8 cellular contexts compared by ENCODE assay signal in the genomic region with DNA sequence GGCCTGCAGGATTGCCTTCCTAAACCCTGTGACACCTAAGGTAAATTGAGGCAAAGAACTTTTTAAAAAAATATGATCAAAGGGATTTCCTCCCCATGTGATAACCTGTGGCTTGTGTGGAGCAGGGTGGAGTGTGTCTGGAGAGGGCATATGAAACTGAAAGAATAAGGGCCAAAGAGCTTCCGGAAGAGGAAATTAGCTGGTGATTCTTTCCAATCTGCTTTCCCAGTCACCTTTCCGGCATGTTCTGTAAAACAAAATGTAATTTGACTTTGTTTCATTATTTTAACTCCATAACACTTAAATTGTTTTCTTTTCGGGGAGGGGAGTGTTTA. TPM values are rescaled to one million over a fixed set of nuclear protein-coding genes. Genes with fewer than 3 reads are reported as not detected.
DNase-seq lines count a peak whose midpoint lies in the region; ATAC-seq lines count a peak whose summit lies in the region.

No MANE protein-coding gene starts in this region.

- no peaks in the 10 kb centered on the region for H3K27me3 Mint-ChIP-seq in T-helper 1 cell treated with Interleukin-12 subunit alpha and Interleukin-12 subunit beta and Interleukin-4 antibody, amounts not matched to agents 30 μg/mL and 1 μg/mL, for 36 hours (ENCODE audit: low read depth)
- H3K27me3 Mint-ChIP-seq in natural killer cell treated with Interleukin-12 subunit alpha and Interleukin-12 subunit beta and Interleukin-15 and Interleukin-18, amount 100 ng/mL, for 72 hours: peaks cover 0 to 8% of the 10 kb centered on the region in 2 donors

- peak; percentile 55 for ATAC-seq in GM21447 (IDR thresholded peaks at IDR 0.05; ENCODE audit: unreplicated experiment)
- ATAC-seq in esophagus mucosa: peak; percentile 49
- peak; percentile 70 to 72 for ATAC-seq in natural killer cell treated with Interleukin-12 subunit alpha and Interleukin-12 subunit beta and Interleukin-15 and Interleukin-18, amount 100 ng/mL, for 72 hours

- H3K4me1 Mint-ChIP-seq in T-helper 1 cell treated with Interleukin-12 subunit alpha and Interleukin-12 subunit beta and Interleukin-4 antibody, amounts not matched to agents 30 μg/mL and 1 μg/mL, for 36 hours (ENCODE audit: low read depth): peaks cover 8% of the 10 kb centered on the region
- peaks cover 16 to 23% of the 10 kb centered on the region in 2 donors for H3K4me1 Mint-ChIP-seq in natural killer cell treated with Interleukin-12 subunit alpha and Interleukin-12 subunit beta and Interleukin-15 and Interleukin-18, amount 100 ng/mL, for 72 hours (ENCODE audit: low read depth in 2 of 2)

- H3K36me3 Mint-ChIP-seq in T-helper 1 cell treated with Interleukin-12 subunit alpha and Interleukin-12 subunit beta and Interleukin-4 antibody, amounts not matched to agents 30 μg/mL and 1 μg/mL, for 36 hours (ENCODE audit: low read depth): peaks cover 3% of the 10 kb centered on the region
- H3K36me3 Mint-ChIP-seq in natural killer cell treated with Interleukin-12 subunit alpha and Interleukin-12 subunit beta and Interleukin-15 and Interleukin-18, amount 100 ng/mL, for 72 hours: no peaks in the 10 kb centered on the region

- no peaks in the 10 kb centered on the region for H3K9me3 Mint-ChIP-seq in T-helper 1 cell treated with Interleukin-12 subunit alpha and Interleukin-12 subunit beta and Interleukin-4 antibody, amounts not matched to agents 30 μg/mL and 1 μg/mL, for 36 hours
- H3K9me3 Mint-ChIP-seq in natural killer cell treated with Interleukin-12 subunit alpha and Interleukin-12 subunit beta and Interleukin-15 and Interleukin-18, amount 100 ng/mL, for 72 hours: no peaks in the 10 kb centered on the region

- peak; percentile 33 for DNase-seq in NCI-H146 treated with DMSO at 0.1 percent for 48 hours (lab: John Stamatoyannopoulos, UW; ENCODE audit: unreplicated experiment)
- no peak for DNase-seq in NCI-H146 (lab: John Stamatoyannopoulos, UW)
- DNase-seq in HT-29 (ENCODE audit: low spot score): peak; percentile 66
- no peak for DNase-seq in natural killer cell treated with Interleukin-12 subunit alpha and Interleukin-12 subunit beta and Interleukin-15 and Interleukin-18, amount 100 ng/mL, for 72 hours (ENCODE audit: low spot score)
- no peak for DNase-seq in NK-92 (lab: John Stamatoyannopoulos, UW; ENCODE audit: unreplicated experiment)

- peak overlapping the region; percentile 91 for H3K27ac Mint-ChIP-seq in T-helper 1 cell treated with Interleukin-12 subunit alpha and Interleukin-12 subunit beta and Interleukin-4 antibody, amounts not matched to agents 30 μg/mL and 1 μg/mL, for 36 hours
- H3K27ac Mint-ChIP-seq in natural killer cell treated with Interleukin-12 subunit alpha and Interleukin-12 subunit beta and Interleukin-15 and Interleukin-18, amount 100 ng/mL, for 72 hours: peak overlapping the region; percentile 93 to 95

- peak overlapping the region; percentile 88 for H3K4me3 Mint-ChIP-seq in T-helper 1 cell treated with Interleukin-12 subunit alpha and Interleukin-12 subunit beta and Interleukin-4 antibody, amounts not matched to agents 30 μg/mL and 1 μg/mL, for 36 hours
- peak overlapping the region; percentile 96 for H3K4me3 Mint-ChIP-seq in natural killer cell treated with Interleukin-12 subunit alpha and Interleukin-12 subunit beta and Interleukin-15 and Interleukin-18, amount 100 ng/mL, for 72 hours

RNA-seq across cellular contexts. Expression of a gene that starts 0.6 kb away (rescaled TPM):
- total RNA-seq in HT-29 (2014; rRNA removed; shearing (Covaris generic)): 34.5 and 37.7 TPM in 2 replicates
- total RNA-seq in esophagus mucosa: 45.2 TPM
- total RNA-seq in natural killer cell treated with Interleukin-12 subunit alpha and Interleukin-12 subunit beta and Interleukin-15 and Interleukin-18, amount 100 ng/mL, for 72 hours: 10 to 100 TPM; 56.1 to 63.8 TPM

Comparison
In these comparisons a context has a peak if more than half of its experiments do, and no peak if none do; other contexts are left out.
1. DNase-seq: peak in NCI-H146 treated with DMSO at 0.1 percent for 48 hours (single experiment) and HT-29 (single experiment); none in NCI-H146 (single experiment), natural killer cell treated with Interleukin-12 subunit alpha and Interleukin-12 subunit beta and Interleukin-15 and Interleukin-18, amount 100 ng/mL, for 72 hours (single experiment) and NK-92 (single experiment).
2. Peak in every context shown above with its lines, with median percentiles within 50 percentile points of each other: ATAC-seq.